Comparison of ENCODE assay signal across 8 cellular contexts in genomic region chr10:110387983-110388681, GRCh38.
DNase-seq lines count a peak whose midpoint lies in the region; ATAC-seq, FAIRE-seq and TF ChIP-seq lines count a peak whose summit lies in the region.

No MANE protein-coding gene starts in this region.

- H3K9ac ChIP-seq in GM12878 (ENCODE audit: control insufficient read depth, insufficient read depth, low read length) (peak overlapping the region; percentile 41), SK-N-SH (no peak overlapping the region)

- FAIRE-seq in GM12878 (lab: Jason Lieb, UNC): peak; percentile 84

- POLR2A ChIA-PET in GM12878 (lab: Charles Lee) (interaction anchor here (0.5 to 1.9 kb wide), 8 partner anchors 8 to 225 kb away, joined by 3 to 5 read pairs (median 4); no protein-coding TSS in a partner anchor), SK-N-SH (lab: Yijun Ruan, JAX) (no interaction called here)

- H2AFZ ChIP-seq in GM12878 (ENCODE audit: control insufficient read depth, low read depth, low read length) (peak overlapping the region; percentile 43), SK-N-SH (ENCODE audit: low read depth) (no peak overlapping the region)

- TF ChIP-seq RAD21 in GM12878 (IDR thresholded peaks at IDR 0.05; ENCODE audit: insufficient read depth, low read depth, low read length): peak; percentile 22; the same call in 1 of the 2 replicates
- no peak for TF ChIP-seq RAD21 in SK-N-SH (IDR thresholded peaks at IDR 0.05; ENCODE audit: low read length)

- H3K9me2 ChIP-seq in SK-N-SH: no peaks in the 10 kb centered on the region

- TF ChIP-seq CTCF in GM12878 (IDR thresholded peaks at IDR 0.05 in 2 of 3, conservative IDR thresholded peaks at IDR 0.05 in 1 of 3; ENCODE audit: control insufficient read depth in 2 of 3, extremely low read depth in 1 of 3, insufficient read depth in 1 of 3, low read depth in 3 of 3, low read length in 3 of 3): no peak
- no peak for TF ChIP-seq CTCF in SK-N-SH (IDR thresholded peaks at IDR 0.05)
- TF ChIP-seq CTCF in testis (IDR thresholded peaks at IDR 0.05): no peak
- no peak for TF ChIP-seq CTCF in psoas muscle (IDR thresholded peaks at IDR 0.05)
- no peak for TF ChIP-seq CTCF in suprapubic skin (IDR thresholded peaks at IDR 0.05)

- WGBS in GM12878 (ENCODE audit: insufficient coverage, insufficient replicate concordance, low lambda C conversion rate, missing lambda C conversion rate): 2% methylated on average over 7 of the region's 7 CpGs
- 63% methylated on average over 5 of the region's 7 CpGs for WGBS in SK-N-SH (ENCODE audit: low lambda C conversion rate)
- 62 to 72% methylated on average over 7 of the region's 7 CpGs for WGBS in testis, 2 donors
- 55 to 56% (median 56%) methylated on average over 7 of the region's 7 CpGs for WGBS in psoas muscle, 3 donors
- 66% methylated on average over 7 of the region's 7 CpGs for WGBS in suprapubic skin

- peaks cover 26% of the 10 kb centered on the region for H3K4me1 ChIP-seq in GM12878 (ENCODE audit: control insufficient read depth, insufficient read depth, low read length)
- H3K4me1 ChIP-seq in SK-N-SH (ENCODE audit: control insufficient read depth in 1 of 2, insufficient read depth in 2 of 2, low read depth in 1 of 2, low read length in 1 of 2): peaks cover 2 to 4% of the 10 kb centered on the region in 2 experiments; a peak in 2 of 4 replicates
- H3K4me1 ChIP-seq in testis: peaks cover 9% of the 10 kb centered on the region
- no peaks in the 10 kb centered on the region for H3K4me1 ChIP-seq in psoas muscle
- peaks cover 10% of the 10 kb centered on the region for H3K4me1 ChIP-seq in suprapubic skin

- in situ Hi-C loops in GM12878 (cut with MboI): no loop called here

- SMC1A ChIA-PET in GM12878 (lab: Charles Lee; ENCODE audit: uncharacterized antibody, unreplicated experiment): interaction anchor here (0.6 to 4.0 kb wide), 13 partner anchors 14 to 116 kb away, joined by 3 to 22 read pairs (median 4); no protein-coding TSS in a partner anchor

- H3F3A ChIP-seq in SK-N-SH (replicated peaks; ENCODE audit: insufficient read depth): no peaks in the 10 kb centered on the region

- ATAC-seq in GM21367 (IDR thresholded peaks at IDR 0.05; ENCODE audit: unreplicated experiment): peak; percentile 82
- ATAC-seq in HG03521 (IDR thresholded peaks at IDR 0.05; ENCODE audit: unreplicated experiment): peak; percentile 74
- peak; percentile 87 for ATAC-seq in GM12878
- no peak for ATAC-seq in psoas muscle

- H3K4me3 ChIP-seq in GM12878 (no peak overlapping the region), SK-N-SH (ENCODE audit: low read depth in 2 of 2, low read length in 1 of 2) (no peak overlapping the region), testis (no peak overlapping the region), psoas muscle (no peak overlapping the region), suprapubic skin (no peak overlapping the region)

- H3K4me2 ChIP-seq in GM12878 (ENCODE audit: control insufficient read depth, insufficient read depth) (peak overlapping the region; percentile 12), SK-N-SH (no peak overlapping the region)

- no peaks in the 10 kb centered on the region; the same call in 2 of the 3 replicates for H3K9me3 ChIP-seq in GM12878 (replicated peaks; ENCODE audit: control insufficient read depth, insufficient read depth, low read length)
- H3K9me3 ChIP-seq in SK-N-SH: no peaks in the 10 kb centered on the region
- H3K9me3 ChIP-seq in testis: no peaks in the 10 kb centered on the region
- H3K9me3 ChIP-seq in psoas muscle: no peaks in the 10 kb centered on the region
- H3K9me3 ChIP-seq in suprapubic skin: no peaks in the 10 kb centered on the region

- H3K27ac ChIP-seq in GM12878 (ENCODE audit: control insufficient read depth, insufficient read depth): peak overlapping the region; percentile 75
- no peak overlapping the region for H3K27ac ChIP-seq in SK-N-SH (ENCODE audit: low read depth in 2 of 2, low read length in 1 of 2)
- H3K27ac ChIP-seq in testis: no peak overlapping the region
- no peak overlapping the region for H3K27ac ChIP-seq in psoas muscle
- H3K27ac ChIP-seq in suprapubic skin: no peak overlapping the region

- TF ChIP-seq POLR2A in GM12878 (IDR thresholded peaks at IDR 0.05; ENCODE audit: low read depth, low read length): no peak
- no peak for TF ChIP-seq POLR2A in testis (IDR thresholded peaks at IDR 0.05)
- TF ChIP-seq POLR2A in suprapubic skin (IDR thresholded peaks at IDR 0.05): no peak

- intact Hi-C loops in GM12878 (cut with micrococcal nuclease; ENCODE audit: unreplicated experiment): loop anchor here (1.0 kb wide), 6 partner anchors 26 to 141 kb away; no protein-coding TSS in a partner anchor
- intact Hi-C loops in testis (cut with DNase I; ENCODE audit: low total_unique reads): no loop called here
- intact Hi-C loops in psoas muscle (cut with DNase I): no loop called here

- CTCF ChIA-PET in GM12878 (lab: Yijun Ruan, JAX) (interaction anchor here (0.8 to 1.9 kb wide), 7 partner anchors 24 to 159 kb away, joined by 3 to 7 read pairs (median 5); no protein-coding TSS in a partner anchor), SK-N-SH (lab: Yijun Ruan, JAX) (interaction anchor here (1.0 kb wide), 1 partner anchor 34 kb away, joined by 3 read pairs; no protein-coding TSS in a partner anchor)

- no peaks in the 10 kb centered on the region for H3K36me3 ChIP-seq in GM12878 (ENCODE audit: control insufficient read depth in 2 of 2, insufficient read depth in 2 of 2, low read length in 1 of 2)
- H3K36me3 ChIP-seq in SK-N-SH (replicated peaks in 1 of 2; ENCODE audit: control insufficient read depth in 1 of 2, insufficient read depth in 2 of 2, low read length in 1 of 2): no peaks in the 10 kb centered on the region
- no peaks in the 10 kb centered on the region for H3K36me3 ChIP-seq in testis (ENCODE audit: low read depth, missing control alignments)
- no peaks in the 10 kb centered on the region for H3K36me3 ChIP-seq in psoas muscle (ENCODE audit: insufficient read depth in 1 of 2, low read depth in 1 of 2)
- no peaks in the 10 kb centered on the region for H3K36me3 ChIP-seq in suprapubic skin

- TSS peak; percentile 94 for BruUV-seq in GM12878 (replicated peaks; lab: Mats Ljungman, UMichigan)

- RAD21 ChIA-PET in GM12878 (lab: Charles Lee; ENCODE audit: unreplicated experiment): interaction anchor here (0.6 to 6.2 kb wide), 13 partner anchors 16 to 141 kb away, joined by 3 to 68 read pairs (median 3); no protein-coding TSS in a partner anchor

- no peaks in the 10 kb centered on the region for H3K79me2 ChIP-seq in GM12878 (ENCODE audit: control insufficient read depth, insufficient read depth, low read length)
- no peaks in the 10 kb centered on the region for H3K79me2 ChIP-seq in SK-N-SH (ENCODE audit: insufficient read depth)

- H3K27me3 ChIP-seq in GM12878 (replicated peaks in 1 of 2; ENCODE audit: control insufficient read depth in 2 of 2, insufficient read depth in 2 of 2, low read length in 1 of 2) (no peaks in the 10 kb centered on the region), SK-N-SH (ENCODE audit: insufficient read depth) (no peaks in the 10 kb centered on the region), testis (no peaks in the 10 kb centered on the region), psoas muscle (ENCODE audit: insufficient read depth in 3 of 3, low read length in 2 of 3) (peaks cover 0 to 3% (median 2%) of the 10 kb centered on the region in 3 donors), suprapubic skin (no peaks in the 10 kb centered on the region)

- peak in 1 of 2 experiments; percentile 96; a peak in 3 of 4 replicates for TF ChIP-seq EP300 in GM12878 (IDR thresholded peaks at IDR 0.05; ENCODE audit: borderline replicate concordance in 1 of 2, control insufficient read depth in 1 of 2, low read depth in 2 of 2, low read length in 2 of 2)
- no peak for TF ChIP-seq EP300 in SK-N-SH (IDR thresholded peaks at IDR 0.05; ENCODE audit: borderline replicate concordance in 1 of 2, low read depth in 1 of 2, low read length in 1 of 2)
- no peak for TF ChIP-seq EP300 in suprapubic skin (IDR thresholded peaks at IDR 0.05)

- H4K20me1 ChIP-seq in GM12878 (ENCODE audit: control insufficient read depth, insufficient read depth) (no peaks in the 10 kb centered on the region), SK-N-SH (ENCODE audit: insufficient read depth) (no peaks in the 10 kb centered on the region)

- peak; percentile 78 for DNase-seq in EH (ENCODE audit: low read depth)
- DNase-seq in GM12878 (ENCODE audit: low read depth, low spot score): peak; percentile 83
- no peak for DNase-seq in SK-N-SH
- no peak for DNase-seq in testis
- DNase-seq in psoas muscle: no peak
- no peak for DNase-seq in suprapubic skin (ENCODE audit: low spot score in 2 of 2)

TF ChIP-seq in GM12878, 131 proteins besides CTCF, POLR2A, EP300 and RAD21 (continues in another document):
- TF ChIP-seq USF2 (IDR thresholded peaks at IDR 0.05; ENCODE audit: borderline replicate concordance, low read depth, low read length): no peak

TF ChIP-seq in SK-N-SH, 30 proteins besides CTCF, POLR2A, EP300 and RAD21 (continues in another document):
- no peak for TF ChIP-seq TAF1 (IDR thresholded peaks at IDR 0.05; ENCODE audit: borderline replicate concordance, low read depth, low read length)
- no peak for TF ChIP-seq SMC3 (IDR thresholded peaks at IDR 0.05; ENCODE audit: low read depth, low read length)
- TF ChIP-seq GATA2 (CRISPR knock-in tag; IDR thresholded peaks at IDR 0.05): no peak
- TF ChIP-seq NRF1 (IDR thresholded peaks at IDR 0.05; ENCODE audit: low read depth, low read length): no peak
- no peak for TF ChIP-seq FOSL2 (IDR thresholded peaks at IDR 0.05; ENCODE audit: borderline replicate concordance, low read depth)
- TF ChIP-seq CHD2 (IDR thresholded peaks at IDR 0.05; ENCODE audit: low read length, partially characterized antibody): no peak
- TF ChIP-seq USF1 (IDR thresholded peaks at IDR 0.05; ENCODE audit: borderline replicate concordance, low read depth): no peak
- no peak for TF ChIP-seq MXI1 (IDR thresholded peaks at IDR 0.05; ENCODE audit: low read depth, low read length)
- no peak for TF ChIP-seq MAX (IDR thresholded peaks at IDR 0.05; ENCODE audit: low read depth)
- TF ChIP-seq SIN3A (IDR thresholded peaks at IDR 0.05; ENCODE audit: borderline replicate concordance, low read depth, low read length): no peak
- TF ChIP-seq TCF12 (IDR thresholded peaks at IDR 0.05): no peak
- no peak for TF ChIP-seq YY1 (IDR thresholded peaks at IDR 0.05; ENCODE audit: low read depth)

Comparison
In these comparisons a context has a peak if more than half of its experiments do, and no peak if none do; other contexts are left out.
1. DNase-seq: peak in EH (single experiment) and GM12878 (single experiment); none in SK-N-SH (single experiment), testis (single experiment), psoas muscle (0 of 2) and suprapubic skin (0 of 2).
2. ATAC-seq: peak in GM21367 (single experiment), HG03521 (single experiment) and GM12878 (single experiment); none in psoas muscle (0 of 4).